Comparison of ENCODE assay signal across 16 cellular contexts in genomic region chr10:107118866-107119265, GRCh38.
"Had no signal": no experiment of that assay in that cellular context is flagged by ENCODE, and none has a peak within 500 bp of the region (broad histone marks: within the 10 kb centered on the region; RNA-seq: fewer than 3 reads in every experiment).

No MANE protein-coding gene starts in this region.

- DNase-seq: activated naive CD4-positive, alpha-beta T cell treated with anti-CD3 and anti-CD28 coated beads for 36 hours; activated T-cell treated with anti-CD3 and anti-CD28 coated beads for 4 hours; dorsolateral prefrontal cortex; erythroblast; heart right ventricle; midbrain; right cardiac atrium; small intestine; stimulated activated CD4-positive, alpha-beta T cell treated with anti-CD3 and anti-CD28 coated beads, Interleukin-4, amount 100 ng/mL, for 4 hours; stimulated activated CD8-positive, alpha-beta memory T cell treated with anti-CD3 and anti-CD28 coated beads, Interleukin-4, amount 100 ng/mL, for 48 hours; stimulated activated naive CD4-positive, alpha-beta T cell treated with Interleukin-2 at 50 U/mL for 16 hours; substantia nigra; uterus had no signal

- ATAC-seq: activated CD4-positive, CD25-positive, alpha-beta regulatory T cell treated with anti-CD3 and anti-CD28 coated beads, Interleukin-2, amount 50 U/mL, for 24 hours; activated T-helper 17 cell treated with anti-CD3 and anti-CD28 coated beads, Interleukin-2, amount 50 U/mL, for 72 hours; gastroesophageal sphincter; heart right ventricle; right cardiac atrium had no signal
